8 cellular contexts compared by ENCODE assay signal in genomic region chr9:36143242-36143641, GRCh38. TPM values are rescaled to one million over a fixed set of nuclear protein-coding genes. Genes with fewer than 3 reads are reported as not detected.
DNase-seq lines count a peak whose midpoint lies in the region; ATAC-seq and TF ChIP-seq lines count a peak whose summit lies in the region.

No MANE protein-coding gene starts in this region.

- no peak for TF ChIP-seq CTCF in upper lobe of right lung (IDR thresholded peaks at IDR 0.05)

- ATAC-seq in naive thymus-derived CD8-positive, alpha-beta T cell = no peak
- ATAC-seq in upper lobe of right lung (peak; percentile 2), HG02571 (IDR thresholded peaks at IDR 0.05; ENCODE audit: unreplicated experiment) (no peak)

- peaks cover 13% of the 10 kb centered on the region for H3K36me3 Mint-ChIP-seq in activated naive CD4-positive, alpha-beta T cell treated with anti-CD3 and anti-CD28 coated beads, Interleukin-2, amount 50 U/mL, for 24 hours
- H3K36me3 Mint-ChIP-seq in dendritic cell treated with granulocyte-macrophage colony-stimulating factor and Interleukin-4, amounts not matched to agents 40 ng/mL and 50 ng/mL, for 4 days (ENCODE audit: low read depth) = peaks cover 66% of the 10 kb centered on the region
- peaks cover 11 to 20% (median 14%) of the 10 kb centered on the region in 3 donors for H3K36me3 Mint-ChIP-seq in naive thymus-derived CD8-positive, alpha-beta T cell

- peaks cover 69% of the 10 kb centered on the region for H3K4me1 ChIP-seq in upper lobe of right lung

- intact Hi-C loops in dendritic cell treated with granulocyte-macrophage colony-stimulating factor and Interleukin-4, amounts not matched to agents 40 ng/mL and 50 ng/mL, for 4 days (cut with micrococcal nuclease) = loop anchor here (1.0 kb wide), 1 partner anchor 8 kb away; no protein-coding TSS in a partner anchor
- intact Hi-C loops in upper lobe of right lung (cut with DNase I) = no loop called here

- peaks cover 5% of the 10 kb centered on the region for H3K9me3 Mint-ChIP-seq in activated naive CD4-positive, alpha-beta T cell treated with anti-CD3 and anti-CD28 coated beads, Interleukin-2, amount 50 U/mL, for 24 hours
- H3K9me3 Mint-ChIP-seq in dendritic cell treated with granulocyte-macrophage colony-stimulating factor and Interleukin-4, amounts not matched to agents 40 ng/mL and 50 ng/mL, for 4 days = peaks cover 14% of the 10 kb centered on the region
- H3K9me3 Mint-ChIP-seq in naive thymus-derived CD8-positive, alpha-beta T cell = peaks cover 0 to 19% (median 12%) of the 10 kb centered on the region in 9 donors

- peaks cover 97% of the 10 kb centered on the region for H3K4me1 Mint-ChIP-seq in activated naive CD4-positive, alpha-beta T cell treated with anti-CD3 and anti-CD28 coated beads, Interleukin-2, amount 50 U/mL, for 24 hours
- peaks cover 99% of the 10 kb centered on the region for H3K4me1 Mint-ChIP-seq in dendritic cell treated with granulocyte-macrophage colony-stimulating factor and Interleukin-4, amounts not matched to agents 40 ng/mL and 50 ng/mL, for 4 days (ENCODE audit: low read depth)
- H3K4me1 Mint-ChIP-seq in naive thymus-derived CD8-positive, alpha-beta T cell = peaks cover 70 to 98% (median 96%) of the 10 kb centered on the region in 4 donors

- POLR2A ChIA-PET in naive thymus-derived CD8-positive, alpha-beta T cell (lab: Charles Lee) = interaction anchor here (0.6 to 2.2 kb wide), 5 partner anchors 8 to 48 kb away, joined by 3 to 13 read pairs (median 7); partner anchors contain the start of gene CLTA

- H3K4me3 Mint-ChIP-seq in activated naive CD4-positive, alpha-beta T cell treated with anti-CD3 and anti-CD28 coated beads, Interleukin-2, amount 50 U/mL, for 24 hours = peak overlapping the region; percentile 80
- H3K4me3 Mint-ChIP-seq in dendritic cell treated with granulocyte-macrophage colony-stimulating factor and Interleukin-4, amounts not matched to agents 40 ng/mL and 50 ng/mL, for 4 days = peak overlapping the region; percentile 72
- peak overlapping the region; percentile 77 to 95 (median 88) for H3K4me3 Mint-ChIP-seq in naive thymus-derived CD8-positive, alpha-beta T cell

- H3K27me3 ChIP-seq in upper lobe of right lung = no peaks in the 10 kb centered on the region

- DNase-seq in activated naive CD4-positive, alpha-beta T cell treated with anti-CD3 and anti-CD28 coated beads, Interleukin-2, amount 50 U/mL, for 16 hours = no peak
- DNase-seq in naive thymus-derived CD8-positive, alpha-beta T cell = no peak
- DNase-seq in upper lobe of right lung (no peak), GM19238 (ENCODE audit: insufficient read length, low spot score) (no peak), Kasumi-1 (lab: John Stamatoyannopoulos, UW) (no peak)

- H3K27ac Mint-ChIP-seq in activated naive CD4-positive, alpha-beta T cell treated with anti-CD3 and anti-CD28 coated beads, Interleukin-2, amount 50 U/mL, for 24 hours = peak overlapping the region; percentile 68
- H3K27ac Mint-ChIP-seq in dendritic cell treated with granulocyte-macrophage colony-stimulating factor and Interleukin-4, amounts not matched to agents 40 ng/mL and 50 ng/mL, for 4 days = peak overlapping the region; percentile 93
- H3K27ac Mint-ChIP-seq in naive thymus-derived CD8-positive, alpha-beta T cell = peak overlapping the region; percentile 94 to 100 (median 97)

- H3K27me3 Mint-ChIP-seq in activated naive CD4-positive, alpha-beta T cell treated with anti-CD3 and anti-CD28 coated beads, Interleukin-2, amount 50 U/mL, for 24 hours = no peaks in the 10 kb centered on the region
- H3K27me3 Mint-ChIP-seq in dendritic cell treated with granulocyte-macrophage colony-stimulating factor and Interleukin-4, amounts not matched to agents 40 ng/mL and 50 ng/mL, for 4 days = no peaks in the 10 kb centered on the region
- H3K27me3 Mint-ChIP-seq in naive thymus-derived CD8-positive, alpha-beta T cell = no peaks in the 10 kb centered on the region

- H3K36me3 ChIP-seq in upper lobe of right lung = no peaks in the 10 kb centered on the region

- no peaks in the 10 kb centered on the region for H3K9me3 ChIP-seq in upper lobe of right lung

- H3K4me3 ChIP-seq in upper lobe of right lung = peak overlapping the region; percentile 31

- H3K27ac ChIP-seq in upper lobe of right lung = peak overlapping the region; percentile 80

RNA-seq across cellular contexts. Expression of gene GLIPR2, which starts 6.7 kb away (rescaled TPM):
- total RNA-seq in naive thymus-derived CD8-positive, alpha-beta T cell = 1 to 10 TPM; 7.0 to 7.6 TPM
- polyA plus RNA-seq in naive thymus-derived CD8-positive, alpha-beta T cell = 10 to 100 TPM; 43.2 to 78.9 (median 55.3) TPM
- 64.9 TPM for total RNA-seq in upper lobe of right lung

RNA-seq across cellular contexts. Expression of gene CCIN, which starts 25.9 kb away (rescaled TPM):
- total RNA-seq in naive thymus-derived CD8-positive, alpha-beta T cell = under 1 TPM in 1 of 2 experiments, not detected in 1; 0.19 TPM
- polyA plus RNA-seq in naive thymus-derived CD8-positive, alpha-beta T cell = under 1 TPM in 1 of 3 donors, not detected in 2; 0.09 TPM
- not detected for total RNA-seq in upper lobe of right lung

RNA-seq across cellular contexts. Expression of gene CLTA, which starts 47.5 kb away (rescaled TPM):
- 10 to 100 TPM; 56.7 to 59.0 TPM for total RNA-seq in naive thymus-derived CD8-positive, alpha-beta T cell
- 10 to 100 TPM; 60.8 to 84.5 (median 71.0) TPM for polyA plus RNA-seq in naive thymus-derived CD8-positive, alpha-beta T cell
- total RNA-seq in upper lobe of right lung = 163 TPM
